Comparison of ENCODE assay signal across 19 cellular contexts in the genomic region with DNA sequence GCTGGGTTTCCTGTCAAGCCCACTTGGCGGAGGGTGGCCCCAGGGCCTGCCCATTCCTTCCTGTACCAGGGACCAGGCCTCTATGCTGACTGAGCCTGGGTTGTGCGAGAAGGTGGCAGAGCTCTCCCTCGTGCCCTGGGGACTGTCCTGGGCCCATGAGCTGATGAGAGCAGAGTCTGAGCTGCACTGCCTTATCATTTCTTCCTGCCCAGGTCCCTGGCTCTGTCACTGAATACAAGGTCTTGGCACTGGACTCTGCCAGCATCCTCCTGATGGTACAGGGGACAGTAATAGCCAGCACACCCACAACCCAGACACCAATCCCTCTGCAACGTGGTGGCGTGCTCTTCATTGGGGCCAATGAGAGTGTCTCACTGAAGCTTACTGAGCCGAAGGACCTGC. TPM values are rescaled to one million over a fixed set of nuclear protein-coding genes. Genes with fewer than 3 reads are reported as not detected.
DNase-seq lines count a peak whose midpoint lies in the region; ATAC-seq, FAIRE-seq and TF ChIP-seq lines count a peak whose summit lies in the region.
"Had no signal": no experiment of that assay in that cellular context is flagged by ENCODE, and none has a peak within 500 bp of the region (broad histone marks: within the 10 kb centered on the region; RNA-seq: fewer than 3 reads in every experiment).

No MANE protein-coding gene starts in this region.

- H3K27ac ChIP-seq in A549 (no peak overlapping the region), HEK293 (ENCODE audit: extremely low read depth, low read depth, low read length) (0 out of 2 replicates have a peak overlapping the region, but pooled peaks have one; percentile 22), heart right ventricle (peak overlapping the region in 2 of 10 donors; percentile 36 to 56)
- H3K27ac ChIP-seq: colonic mucosa, uterus had no signal

- 92% methylated on average over 6 of the region's 6 CpGs for WGBS in A549 (ENCODE audit: missing lambda C conversion rate)
- WGBS in heart right ventricle, 2 donors, result 56 to 71% methylated on average over 6 of the region's 6 CpGs

- no peaks in the 10 kb centered on the region for H3K27me3 ChIP-seq in heart right ventricle
- H3K27me3 ChIP-seq: colonic mucosa, MG63, uterus had no signal

- H3K9me3 ChIP-seq in A549 (no peaks in the 10 kb centered on the region), HEK293 (ENCODE audit: control insufficient read depth, insufficient read depth, low read depth, low read length) (no peaks in the 10 kb centered on the region), heart right ventricle (no peaks in the 10 kb centered on the region)
- H3K9me3 ChIP-seq: colonic mucosa, MG63, uterus had no signal

- FAIRE-seq in A549 (lab: Jason Lieb, UNC), result no peak
- FAIRE-seq: islet of Langerhans, TTC549 had no signal

- TF ChIP-seq EP300 in A549 (IDR thresholded peaks at IDR 0.05), result no peak

- intact Hi-C loops in heart right ventricle (cut with DNase I), result loop anchor here in 2 of 10 donors (10.0 kb wide), 1 partner anchor 52 kb away; a partner anchor contains a TSS

- TF ChIP-seq CTCF in A549 (IDR thresholded peaks at IDR 0.05) (no peak), HEK293 (tag by site-specific recombination; IDR thresholded peaks at IDR 0.05) (no peak), heart right ventricle (IDR thresholded peaks at IDR 0.05) (no peak)

- ATAC-seq in A549, result peak; percentile 6 to 9; a peak in 3 of 6 replicates
- ATAC-seq in heart right ventricle, result peak in 6 of 8 donors; percentile 40 to 85 (median 58)
- ATAC-seq: natural killer cell treated with Interleukin-12 subunit alpha and Interleukin-12 subunit beta and Interleukin-15 and Interleukin-18, amount 100 ng/mL, for 72 hours had no signal

- no peak overlapping the region for H3K4me2 ChIP-seq in A549

- DNase-seq in A549 (ENCODE audit: low read depth in 1 of 2, low spot score in 1 of 2), result no peak
- DNase-seq in heart right ventricle, result peak in 1 of 2 donors; percentile 27
- no peak for DNase-seq in stimulated activated CD4-positive, alpha-beta T cell treated with anti-CD3 and anti-CD28 coated beads, Interleukin-2, amount 100 ng/mL, for 24 hours
- DNase-seq in dedifferentiated amniotic fluid mesenchymal stem cell (ENCODE audit: extremely low spot score), result no peak
- no peak for DNase-seq in dermis blood vessel endothelial cell
- DNase-seq: activated CD4-positive, alpha-beta T cell treated with anti-CD3 and anti-CD28 coated beads for 48 hours; activated naive CD4-positive, alpha-beta T cell treated with anti-CD3 and anti-CD28 coated beads, Interleukin-2, amount 50 U/mL, for 16 hours; colonic mucosa; GOT3; MG63; NCI-H1694; NCI-H82; stimulated activated CD4-positive, alpha-beta T cell treated with anti-CD3 and anti-CD28 coated beads, Interleukin-4, amount 100 ng/mL, for 4 hours; uterus had no signal

- TF ChIP-seq POLR2A in A549 (IDR thresholded peaks at IDR 0.05; ENCODE audit: low read length), result no peak

- no peak for TF ChIP-seq RAD21 in A549 (conservative IDR thresholded peaks at IDR 0.05 in 1 of 2, IDR thresholded peaks at IDR 0.05 in 1 of 2)

- POLR2A ChIA-PET in A549 (lab: Yijun Ruan, JAX), result interaction anchor here (0.6 to 3.7 kb wide), 2 partner anchors 9 to 16 kb away, joined by 7 to 31 read pairs; a partner anchor contains a TSS
- POLR2A ChIA-PET in HEK293 (lab: Yijun Ruan, JAX), result interaction anchor here (0.9 to 4.4 kb wide), 4 partner anchors 9 to 126 kb away, joined by 3 to 36 read pairs (median 3); a partner anchor contains a TSS

- CTCF ChIA-PET in A549 (lab: Yijun Ruan, JAX) (interaction anchor here (0.6 to 7.7 kb wide), 10 partner anchors 7 to 128 kb away, joined by 3 to 92 read pairs (median 4); a partner anchor contains a TSS), HEK293 (lab: Yijun Ruan, JAX) (interaction anchor here (0.6 to 6.8 kb wide), 3 partner anchors 9 to 126 kb away, joined by 3 to 84 read pairs (median 10); a partner anchor contains a TSS)

- H3K36me3 ChIP-seq in HEK293 (ENCODE audit: control insufficient read depth in 2 of 2, insufficient read depth in 1 of 2, low read length in 2 of 2) (peaks cover 29 to 80% of the 10 kb centered on the region in 2 experiments), heart right ventricle (peaks cover under 1 to 81% (median 22%) of the 10 kb centered on the region in 9 donors)
- H3K36me3 ChIP-seq: uterus had no signal

- H3K4me1 ChIP-seq in A549 (0 out of 3 replicates have a peak, but pooled peaks cover 2% of the 10 kb centered on the region), HEK293 (ENCODE audit: control insufficient read depth, insufficient read depth, low read length) (no peaks in the 10 kb centered on the region), heart right ventricle (peaks cover 0 to 44% (median 21%) of the 10 kb centered on the region in 9 donors)

- H3K4me3 ChIP-seq in A549 (no peak overlapping the region), HEK293 (ENCODE audit: low read depth, low read length) (no peak overlapping the region), heart right ventricle (no peak overlapping the region)
- H3K4me3 ChIP-seq: colonic mucosa, MG63, skin epidermis, uterus had no signal

TF ChIP-seq in A549, 52 proteins besides CTCF, POLR2A, EP300 and RAD21 (continues in another document):
- TF ChIP-seq POLR2AphosphoS2 (conservative IDR thresholded peaks at IDR 0.05; ENCODE audit: low read length) (0 out of 2 replicates have a peak, but pooled peaks have one; percentile 42), TFCP2L1 (CRISPR knock-in tag; IDR thresholded peaks at IDR 0.05) (no peak)

TF ChIP-seq in HEK293, 187 proteins besides CTCF, POLR2A, EP300 and RAD21 (continues in another document):
- TF ChIP-seq ZNF302 (tag by site-specific recombination; IDR thresholded peaks at IDR 0.05; ENCODE audit: low read depth), result no peak

RNA-seq across cellular contexts. Expression of a gene that starts 7.5 kb away (rescaled TPM):
- polyA plus RNA-seq in A549 (2011; rRNA removed) (53.7 and 74.4 TPM in 2 replicates), A549 (2017; fragmentation: RNase III; extraction: RNeasy Plus Mini Kit Qiagen cat#74134 plus additional on column Dnase treatment) (32.9 to 39.9 TPM (median 39.4 TPM) in 3 replicates), heart right ventricle (10 to 100 TPM; 24.4 to 34.3 TPM)
- polyA plus RNA-seq in A549 (2012; cell fraction: cytosol; rRNA removed), result 42.7 and 49.7 TPM in 2 replicates
- 56.1 and 59.5 TPM in 2 replicates for polyA plus RNA-seq in A549 (2012; cell fraction: nucleus; rRNA removed)
- 79.0 and 112 TPM in 2 replicates for polyA minus RNA-seq in A549 (2011; rRNA and poly(A)+ RNA removed)
- total RNA-seq in heart right ventricle (10 to 100 TPM; 39.3 to 86.4 (median 57.4) TPM), dermis blood vessel endothelial cell (47.0 and 89.3 TPM in 2 replicates)

RNA-seq across cellular contexts. Expression of a gene that starts 9.3 kb away (rescaled TPM):
- polyA plus RNA-seq in A549 (2011; rRNA removed), result 46.2 and 65.3 TPM in 2 replicates
- polyA plus RNA-seq in A549 (2012; cell fraction: cytosol; rRNA removed), result 38.6 and 40.8 TPM in 2 replicates
- polyA plus RNA-seq in A549 (2012; cell fraction: nucleus; rRNA removed), result 96.5 and 128 TPM in 2 replicates
- polyA plus RNA-seq in A549 (2017; fragmentation: RNase III; extraction: RNeasy Plus Mini Kit Qiagen cat#74134 plus additional on column Dnase treatment), result 29.9 to 36.9 TPM (median 31.3 TPM) in 3 replicates
- polyA minus RNA-seq in A549 (2011; rRNA and poly(A)+ RNA removed), result 42.7 and 47.2 TPM in 2 replicates
- 100 to 1,000 TPM in 4 of 10 donors, 10 to 100 TPM in 6; 73.1 to 159 (median 98.7) TPM for total RNA-seq in heart right ventricle
- polyA plus RNA-seq in heart right ventricle, result 10 to 100 TPM; 27.1 to 51.1 TPM
- 41.0 and 57.0 TPM in 2 replicates for total RNA-seq in dermis blood vessel endothelial cell

RNA-seq across cellular contexts. Expression of a gene that starts 24.1 kb away (rescaled TPM):
- 128 TPM in 2 replicates for polyA plus RNA-seq in A549 (2011; rRNA removed)
- polyA plus RNA-seq in A549 (2012; cell fraction: cytosol; rRNA removed), result 66.6 and 93.6 TPM in 2 replicates
- polyA plus RNA-seq in A549 (2012; cell fraction: nucleus; rRNA removed), result 96.7 and 99.0 TPM in 2 replicates
- 40.4 to 43.3 TPM (median 41.5 TPM) in 3 replicates for polyA plus RNA-seq in A549 (2017; fragmentation: RNase III; extraction: RNeasy Plus Mini Kit Qiagen cat#74134 plus additional on column Dnase treatment)
- polyA minus RNA-seq in A549 (2011; rRNA and poly(A)+ RNA removed), result 199 and 259 TPM in 2 replicates
- 10 to 100 TPM; 28.0 to 64.3 (median 39.1) TPM for total RNA-seq in heart right ventricle
- polyA plus RNA-seq in heart right ventricle, result 10 to 100 TPM; 30.9 to 76.7 TPM
- 32.5 and 46.0 TPM in 2 replicates for total RNA-seq in dermis blood vessel endothelial cell

RNA-seq across cellular contexts. Expression of a gene that starts 40.6 kb away (rescaled TPM):
- polyA plus RNA-seq in A549 (2011; rRNA removed) (328 and 391 TPM in 2 replicates), A549 (2017; fragmentation: RNase III; extraction: RNeasy Plus Mini Kit Qiagen cat#74134 plus additional on column Dnase treatment) (478 to 481 TPM (median 481 TPM) in 3 replicates), heart right ventricle (1,000 to 10,000 TPM; 1,114 to 1,728 TPM)
- polyA plus RNA-seq in A549 (2012; cell fraction: cytosol; rRNA removed), result 388 and 399 TPM in 2 replicates
- 232 and 279 TPM in 2 replicates for polyA plus RNA-seq in A549 (2012; cell fraction: nucleus; rRNA removed)
- polyA minus RNA-seq in A549 (2011; rRNA and poly(A)+ RNA removed), result 63.2 and 69.8 TPM in 2 replicates
- total RNA-seq in heart right ventricle (1,000 to 10,000 TPM in 9 of 10 donors, 100 to 1,000 TPM in 1; 894 to 1,717 (median 1,286) TPM), dermis blood vessel endothelial cell (47.5 and 79.2 TPM in 2 replicates)

RNA-seq across cellular contexts. Expression of a gene that starts 54.3 kb away (rescaled TPM):
- polyA plus RNA-seq in A549 (2011; rRNA removed), result 48.9 and 58.4 TPM in 2 replicates
- polyA plus RNA-seq in A549 (2012; cell fraction: cytosol; rRNA removed), result 42.6 and 54.4 TPM in 2 replicates
- polyA plus RNA-seq in A549 (2012; cell fraction: nucleus; rRNA removed), result 338 and 363 TPM in 2 replicates
- polyA plus RNA-seq in A549 (2017; fragmentation: RNase III; extraction: RNeasy Plus Mini Kit Qiagen cat#74134 plus additional on column Dnase treatment), result 23.0 to 28.1 TPM (median 28.0 TPM) in 3 replicates
- polyA minus RNA-seq in A549 (2011; rRNA and poly(A)+ RNA removed), result 35.4 and 62.0 TPM in 2 replicates
- 10 to 100 TPM; 21.3 to 44.0 (median 24.7) TPM for total RNA-seq in heart right ventricle
- polyA plus RNA-seq in heart right ventricle, result 10 to 100 TPM; 22.5 to 56.3 TPM
- 31.0 and 39.3 TPM in 2 replicates for total RNA-seq in dermis blood vessel endothelial cell
